Comparison of ENCODE assay signal across 28 cellular contexts in the genomic region with DNA sequence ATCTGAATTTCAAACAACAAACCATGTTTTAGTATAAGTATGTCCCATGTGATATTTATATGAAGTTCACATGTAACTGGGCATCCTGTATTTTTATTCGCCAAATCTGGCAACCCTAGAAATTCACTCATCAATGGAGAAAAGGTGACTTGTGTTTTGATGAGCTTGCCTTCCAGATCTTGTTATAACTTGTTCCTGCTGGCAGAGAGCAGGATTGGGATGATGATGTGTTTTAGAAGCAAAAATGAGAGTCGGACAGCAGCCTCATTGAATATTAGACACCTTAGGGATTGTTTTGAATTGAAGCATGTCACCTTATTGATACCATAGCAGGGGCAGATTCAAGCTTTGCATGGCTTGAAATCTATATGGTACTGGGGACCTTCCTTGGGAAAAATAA.
"Had no signal": no experiment of that assay in that cellular context is flagged by ENCODE, and none has a peak within 500 bp of the region (broad histone marks: within the 10 kb centered on the region; RNA-seq: fewer than 3 reads in every experiment).

No MANE protein-coding gene starts in this region.

- H3K27me3 ChIP-seq: ascending aorta had no signal

- DNase-seq: activated CD4-positive, alpha-beta T cell treated with anti-CD3 and anti-CD28 coated beads, Interleukin-2, amount 10 ng/mL, durations not matched to agents 24 days and 14 days; activated CD4-positive, alpha-beta T cell treated with anti-CD3 and anti-CD28 coated beads, Interleukin-2, amount 50 U/mL, for 4 hours; activated CD8-positive, alpha-beta T cell treated with anti-CD3 and anti-CD28 coated beads for 36 hours; activated effector memory CD4-positive, alpha-beta T cell treated with anti-CD3 and anti-CD28 coated beads, Interleukin-2, amount 50 U/mL, for 16 hours; activated naive CD4-positive, alpha-beta T cell; activated naive CD4-positive, alpha-beta T cell treated with anti-CD3 and anti-CD28 coated beads, Interleukin-2, amount 50 U/mL, for 16 hours; activated naive CD8-positive, alpha-beta T cell treated with anti-CD3 and anti-CD28 coated beads, Interleukin-2, amount 10 ng/mL, durations not matched to agents 7 days and 5 days; activated T-cell treated with anti-CD3 and anti-CD28 coated beads, Interleukin-2, amount 50 U/mL, for 1 hour; activated T-cell treated with anti-CD3 and anti-CD28 coated beads, Interleukin-2, amount 50 U/mL, for 72 hours; amygdala; Kasumi-1; KG1; MM.1S; MV-4-11; NCI-H1092; NCI-H1436 treated with DMSO at 0.1 percent for 48 hours; NCI-H1694 treated with DMSO at 0.1 percent for 48 hours; NCI-H2029; NCI-H345; NCI-H524 treated with DMSO at 0.1 percent for 48 hours; SIG-M5; T-helper 1 cell had no signal

- H3K9me3 ChIP-seq: ascending aorta had no signal

- H3K4me1 ChIP-seq: ascending aorta had no signal

- H3K4me3 Mint-ChIP-seq: activated CD4-positive, alpha-beta T cell treated with anti-CD3 and anti-CD28 coated beads, Interleukin-2, amount 10 ng/mL, durations not matched to agents 24 days and 14 days; activated CD8-positive, alpha-beta T cell treated with anti-CD3 and anti-CD28 coated beads for 36 hours; activated naive CD8-positive, alpha-beta T cell treated with anti-CD3 and anti-CD28 coated beads, Interleukin-2, amount 10 ng/mL, durations not matched to agents 7 days and 5 days; activated T-cell treated with anti-CD3 and anti-CD28 coated beads, Interleukin-2, amount 50 U/mL, for 72 hours; activated T-helper 17 cell treated with anti-CD3 and anti-CD28 coated beads, Interleukin-2, amount 50 U/mL, for 72 hours had no signal

- H3K36me3 Mint-ChIP-seq: activated naive CD8-positive, alpha-beta T cell treated with anti-CD3 and anti-CD28 coated beads, Interleukin-2, amount 10 ng/mL, durations not matched to agents 7 days and 5 days had no signal

- H3K4me3 ChIP-seq: ascending aorta had no signal

- ATAC-seq: activated CD8-positive, alpha-beta T cell treated with anti-CD3 and anti-CD28 coated beads for 36 hours; activated T-cell treated with anti-CD3 and anti-CD28 coated beads, Interleukin-2, amount 50 U/mL, for 72 hours; activated T-helper 17 cell treated with anti-CD3 and anti-CD28 coated beads, Interleukin-2, amount 50 U/mL, for 72 hours; Panc1; Right ventricle myocardium inferior; SK-N-SH treated with all-trans-retinoic acid at 6 μM for 48 hours had no signal

- H3K27ac ChIP-seq: ascending aorta had no signal

- H3K9me3 Mint-ChIP-seq: activated CD4-positive, alpha-beta T cell treated with anti-CD3 and anti-CD28 coated beads, Interleukin-2, amount 10 ng/mL, durations not matched to agents 24 days and 14 days; activated CD8-positive, alpha-beta T cell treated with anti-CD3 and anti-CD28 coated beads for 36 hours; activated naive CD8-positive, alpha-beta T cell treated with anti-CD3 and anti-CD28 coated beads, Interleukin-2, amount 10 ng/mL, durations not matched to agents 7 days and 5 days; activated T-cell treated with anti-CD3 and anti-CD28 coated beads, Interleukin-2, amount 50 U/mL, for 72 hours; activated T-helper 17 cell treated with anti-CD3 and anti-CD28 coated beads, Interleukin-2, amount 50 U/mL, for 72 hours had no signal

- H3K4me1 Mint-ChIP-seq: activated CD4-positive, alpha-beta T cell treated with anti-CD3 and anti-CD28 coated beads, Interleukin-2, amount 10 ng/mL, durations not matched to agents 24 days and 14 days; activated naive CD8-positive, alpha-beta T cell treated with anti-CD3 and anti-CD28 coated beads, Interleukin-2, amount 10 ng/mL, durations not matched to agents 7 days and 5 days; activated T-helper 17 cell treated with anti-CD3 and anti-CD28 coated beads, Interleukin-2, amount 50 U/mL, for 72 hours had no signal

- FAIRE-seq: TTC549 had no signal

- H3K36me3 ChIP-seq: ascending aorta had no signal

- H3K27ac Mint-ChIP-seq: activated CD4-positive, alpha-beta T cell treated with anti-CD3 and anti-CD28 coated beads, Interleukin-2, amount 10 ng/mL, durations not matched to agents 24 days and 14 days; activated CD8-positive, alpha-beta T cell treated with anti-CD3 and anti-CD28 coated beads for 36 hours; activated naive CD8-positive, alpha-beta T cell treated with anti-CD3 and anti-CD28 coated beads, Interleukin-2, amount 10 ng/mL, durations not matched to agents 7 days and 5 days; activated T-cell treated with anti-CD3 and anti-CD28 coated beads, Interleukin-2, amount 50 U/mL, for 72 hours; activated T-helper 17 cell treated with anti-CD3 and anti-CD28 coated beads, Interleukin-2, amount 50 U/mL, for 72 hours had no signal
